ENCODE assay signal across 1 cellular context in genomic region chr15:30990451-30991300, GRCh38.
TF ChIP-seq lines count a peak whose summit lies in the region.

No MANE protein-coding gene starts in this region.

TF ChIP-seq in K562, 482 proteins besides CTCF, POLR2A, EP300 and RAD21 (continued from another document):
- TF ChIP-seq TOE1 (IDR thresholded peaks at IDR 0.05; ENCODE audit: borderline replicate concordance), result 0 out of 2 replicates have a peak, but pooled peaks have one; percentile 13
- no peak for TF ChIP-seq TOE1 (CRISPR knock-in tag; IDR thresholded peaks at IDR 0.05; ENCODE audit: borderline replicate concordance, low read depth)
- TF ChIP-seq DLX4 (CRISPR knock-in tag; IDR thresholded peaks at IDR 0.05), result no peak
- TF ChIP-seq PURB (CRISPR knock-in tag; IDR thresholded peaks at IDR 0.05; ENCODE audit: low read depth), result no peak
